ENCODE assay signal across 1 cellular context in genomic region chr7:87456247-87456646, GRCh38.
TF ChIP-seq lines count a peak whose summit lies in the region.

No MANE protein-coding gene starts in this region.

TF ChIP-seq in HepG2, 621 proteins besides CTCF, POLR2A, EP300 and RAD21:
- no peak for TF ChIP-seq LCORL (IDR thresholded peaks at IDR 0.05)
- no peak for TF ChIP-seq LCORL (CRISPR knock-in tag; IDR thresholded peaks at IDR 0.05)
- TF ChIP-seq SRY (CRISPR knock-in tag; IDR thresholded peaks at IDR 0.05) = no peak
- TF ChIP-seq BHLHE40 (IDR thresholded peaks at IDR 0.05; ENCODE audit: low read length) = no peak
- TF ChIP-seq IRF1 (CRISPR knock-in tag; IDR thresholded peaks at IDR 0.05; ENCODE audit: low read depth) = no peak
- TF ChIP-seq, protein P1, sequence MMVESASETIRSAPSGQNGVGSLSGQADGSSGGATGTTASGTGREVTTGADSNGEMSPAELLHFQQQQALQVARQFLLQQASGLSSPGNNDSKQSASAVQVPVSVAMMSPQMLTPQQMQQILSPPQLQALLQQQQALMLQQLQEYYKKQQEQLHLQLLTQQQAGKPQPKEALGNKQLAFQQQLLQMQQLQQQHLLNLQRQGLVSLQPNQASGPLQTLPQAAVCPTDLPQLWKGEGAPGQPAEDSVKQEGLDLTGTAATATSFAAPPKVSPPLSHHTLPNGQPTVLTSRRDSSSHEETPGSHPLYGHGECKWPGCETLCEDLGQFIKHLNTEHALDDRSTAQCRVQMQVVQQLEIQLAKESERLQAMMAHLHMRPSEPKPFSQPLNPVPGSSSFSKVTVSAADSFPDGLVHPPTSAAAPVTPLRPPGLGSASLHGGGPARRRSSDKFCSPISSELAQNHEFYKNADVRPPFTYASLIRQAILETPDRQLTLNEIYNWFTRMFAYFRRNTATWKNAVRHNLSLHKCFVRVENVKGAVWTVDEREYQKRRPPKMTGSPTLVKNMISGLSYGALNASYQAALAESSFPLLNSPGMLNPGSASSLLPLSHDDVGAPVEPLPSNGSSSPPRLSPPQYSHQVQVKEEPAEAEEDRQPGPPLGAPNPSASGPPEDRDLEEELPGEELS (CRISPR knock-in tag; IDR thresholded peaks at IDR 0.05) = no peak
- no peak for TF ChIP-seq KMT2A (CRISPR knock-in tag; IDR thresholded peaks at IDR 0.05)
- TF ChIP-seq ZNF543 (CRISPR knock-in tag; IDR thresholded peaks at IDR 0.05) = no peak
- TF ChIP-seq MEF2D (CRISPR knock-in tag; IDR thresholded peaks at IDR 0.05) = no peak
- no peak for TF ChIP-seq ETV6 (CRISPR knock-in tag; conservative IDR thresholded peaks at IDR 0.05)
- no peak for TF ChIP-seq ZKSCAN5 (CRISPR knock-in tag; IDR thresholded peaks at IDR 0.05)
- TF ChIP-seq, protein P2, sequence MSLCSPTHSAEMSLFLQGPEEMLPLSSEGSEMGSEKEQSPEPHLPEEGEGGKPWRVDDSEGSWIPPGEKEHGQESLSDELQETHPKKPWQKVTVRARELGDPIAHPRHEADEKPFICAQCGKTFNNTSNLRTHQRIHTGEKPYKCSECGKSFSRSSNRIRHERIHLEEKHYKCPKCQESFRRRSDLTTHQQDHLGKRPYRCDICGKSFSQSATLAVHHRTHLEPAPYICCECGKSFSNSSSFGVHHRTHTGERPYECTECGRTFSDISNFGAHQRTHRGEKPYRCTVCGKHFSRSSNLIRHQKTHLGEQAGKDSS (CRISPR knock-in tag; IDR thresholded peaks at IDR 0.05; ENCODE audit: borderline replicate concordance, low read depth) = no peak
- TF ChIP-seq, protein P3, sequence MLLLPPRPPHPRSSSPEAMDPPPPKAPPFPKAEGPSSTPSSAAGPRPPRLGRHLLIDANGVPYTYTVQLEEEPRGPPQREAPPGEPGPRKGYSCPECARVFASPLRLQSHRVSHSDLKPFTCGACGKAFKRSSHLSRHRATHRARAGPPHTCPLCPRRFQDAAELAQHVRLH (CRISPR knock-in tag; IDR thresholded peaks at IDR 0.05; ENCODE audit: borderline replicate concordance, low read depth) = no peak
- TF ChIP-seq, protein P4, sequence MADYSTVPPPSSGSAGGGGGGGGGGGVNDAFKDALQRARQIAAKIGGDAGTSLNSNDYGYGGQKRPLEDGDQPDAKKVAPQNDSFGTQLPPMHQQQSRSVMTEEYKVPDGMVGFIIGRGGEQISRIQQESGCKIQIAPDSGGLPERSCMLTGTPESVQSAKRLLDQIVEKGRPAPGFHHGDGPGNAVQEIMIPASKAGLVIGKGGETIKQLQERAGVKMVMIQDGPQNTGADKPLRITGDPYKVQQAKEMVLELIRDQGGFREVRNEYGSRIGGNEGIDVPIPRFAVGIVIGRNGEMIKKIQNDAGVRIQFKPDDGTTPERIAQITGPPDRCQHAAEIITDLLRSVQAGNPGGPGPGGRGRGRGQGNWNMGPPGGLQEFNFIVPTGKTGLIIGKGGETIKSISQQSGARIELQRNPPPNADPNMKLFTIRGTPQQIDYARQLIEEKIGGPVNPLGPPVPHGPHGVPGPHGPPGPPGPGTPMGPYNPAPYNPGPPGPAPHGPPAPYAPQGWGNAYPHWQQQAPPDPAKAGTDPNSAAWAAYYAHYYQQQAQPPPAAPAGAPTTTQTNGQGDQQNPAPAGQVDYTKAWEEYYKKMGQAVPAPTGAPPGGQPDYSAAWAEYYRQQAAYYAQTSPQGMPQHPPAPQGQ (CRISPR knock-in tag; IDR thresholded peaks at IDR 0.05; ENCODE audit: borderline replicate concordance) = no peak
- TF ChIP-seq PRPF4 (IDR thresholded peaks at IDR 0.05; ENCODE audit: low read depth, low read length, poor library complexity, severe bottlenecking) = no peak
- TF ChIP-seq, protein P5, sequence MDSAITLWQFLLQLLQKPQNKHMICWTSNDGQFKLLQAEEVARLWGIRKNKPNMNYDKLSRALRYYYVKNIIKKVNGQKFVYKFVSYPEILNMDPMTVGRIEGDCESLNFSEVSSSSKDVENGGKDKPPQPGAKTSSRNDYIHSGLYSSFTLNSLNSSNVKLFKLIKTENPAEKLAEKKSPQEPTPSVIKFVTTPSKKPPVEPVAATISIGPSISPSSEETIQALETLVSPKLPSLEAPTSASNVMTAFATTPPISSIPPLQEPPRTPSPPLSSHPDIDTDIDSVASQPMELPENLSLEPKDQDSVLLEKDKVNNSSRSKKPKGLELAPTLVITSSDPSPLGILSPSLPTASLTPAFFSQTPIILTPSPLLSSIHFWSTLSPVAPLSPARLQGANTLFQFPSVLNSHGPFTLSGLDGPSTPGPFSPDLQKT (CRISPR knock-in tag; IDR thresholded peaks at IDR 0.05; ENCODE audit: borderline replicate concordance) = no peak
- TF ChIP-seq ZEB1 (IDR thresholded peaks at IDR 0.05; ENCODE audit: insufficient replicate concordance, low read depth) = no peak
- TF ChIP-seq SRSF1 (optimal IDR thresholded peaks at IDR 0.05; ENCODE audit: low read depth, low read length) = no peak
- TF ChIP-seq KDM5B (CRISPR knock-in tag; IDR thresholded peaks at IDR 0.05; ENCODE audit: borderline replicate concordance) = no peak
- TF ChIP-seq JUNB (CRISPR knock-in tag; IDR thresholded peaks at IDR 0.05; ENCODE audit: borderline replicate concordance) = no peak
TF ChIP-seq in HepG2: peak in this region for 0.
